Comparison of ENCODE assay signal across 8 cellular contexts in genomic region chr22:23838686-23839468, GRCh38. TPM values are rescaled to one million over a fixed set of nuclear protein-coding genes. Genes with fewer than 3 reads are reported as not detected.
DNase-seq lines count a peak whose midpoint lies in the region; ATAC-seq and TF ChIP-seq lines count a peak whose summit lies in the region.

Gene DERL3, minus strand, starts transcription at chr22:23839006. Its CDS starts 19 bp downstream, at chr22:23838987.

- TF ChIP-seq CTCF in GM12865 (IDR thresholded peaks at IDR 0.05; ENCODE audit: insufficient read depth, low read depth, low read length, missing control alignments) (no peak), psoas muscle (IDR thresholded peaks at IDR 0.05) (no peak), uterus (IDR thresholded peaks at IDR 0.05) (no peak)

- DNase-seq in GM12865 (ENCODE audit: low read depth) (peak; percentile 100), NCI-H146 (lab: John Stamatoyannopoulos, UW) (peak; percentile 97), T-helper 2 cell (peak; percentile 84 to 100 (median 94)), anterior cingulate cortex (lab: John Stamatoyannopoulos, UW) (peak; percentile 22 to 97 (median 92)), right cardiac atrium (peak; percentile 98 to 99 (median 99)), psoas muscle (peak; percentile 98), uterus (peak; percentile 89 to 92)

- H3K36me3 ChIP-seq in psoas muscle (ENCODE audit: insufficient read depth in 1 of 2, low read depth in 1 of 2) (peaks cover 0 to 8% of the 10 kb centered on the region in 2 donors), uterus (no peaks in the 10 kb centered on the region)

- ATAC-seq in HG02763 (IDR thresholded peaks at IDR 0.05; ENCODE audit: unreplicated experiment) (peak; percentile 88), right cardiac atrium (peak; percentile 85 to 91), psoas muscle (peak; percentile 73 to 82 (median 76))

- no peak for TF ChIP-seq POLR2A in uterus (IDR thresholded peaks at IDR 0.05)

- H3K4me1 ChIP-seq in right cardiac atrium (ENCODE audit: control insufficient read depth, insufficient read depth, low read length) (peaks cover 4% of the 10 kb centered on the region), psoas muscle (peaks cover 44% of the 10 kb centered on the region), uterus (peaks cover 0 to 15% of the 10 kb centered on the region in 2 donors)

- 2% methylated on average over 70 of the region's 70 CpGs for WGBS in right cardiac atrium
- 4 to 10% (median 4%) methylated on average over 63 to 70 of the region's 70 CpGs for WGBS in psoas muscle, 3 donors

- H3K4me3 ChIP-seq in GM12865 (ENCODE audit: low read depth, low read length), result peak within 1 kb of the TSS; percentile 53
- peak within 1 kb of the TSS; percentile 6 for H3K4me3 ChIP-seq in right cardiac atrium (ENCODE audit: low read length)
- H3K4me3 ChIP-seq in psoas muscle, result peak within 1 kb of the TSS; percentile 60
- peak within 1 kb of the TSS; percentile 15 to 33 for H3K4me3 ChIP-seq in uterus

- H3K27me3 ChIP-seq in right cardiac atrium (ENCODE audit: control insufficient read depth, insufficient read depth), result no peaks in the 10 kb centered on the region
- no peaks in the 10 kb centered on the region for H3K27me3 ChIP-seq in psoas muscle (ENCODE audit: insufficient read depth in 3 of 3, low read length in 2 of 3)
- H3K27me3 ChIP-seq in uterus, result no peaks in the 10 kb centered on the region

- H3K27ac ChIP-seq in right cardiac atrium (ENCODE audit: low read length) (no peak within 1 kb of the TSS), psoas muscle (peak within 1 kb of the TSS; percentile 80), uterus (no peak within 1 kb of the TSS)

- no peaks in the 10 kb centered on the region for H3K9me3 ChIP-seq in right cardiac atrium (ENCODE audit: control insufficient read depth, low read length)
- no peaks in the 10 kb centered on the region for H3K9me3 ChIP-seq in psoas muscle
- no peaks in the 10 kb centered on the region for H3K9me3 ChIP-seq in uterus

- intact Hi-C loops in right cardiac atrium (cut with DNase I), result no loop called here
- intact Hi-C loops in psoas muscle (cut with DNase I), result no loop called here
- intact Hi-C loops in uterus (cut with DNase I; ENCODE audit: low total_unique reads), result no loop called here

RNA-seq across cellular contexts. Expression of gene DERL3, which starts in this region (rescaled TPM):
- total RNA-seq in right cardiac atrium (10 to 100 TPM in 2 of 4 donors, 1 to 10 TPM in 2; 6.1 to 11.6 (median 9.2) TPM), psoas muscle (1 to 10 TPM in 2 of 4 donors, under 1 TPM in 2; 0.54 to 4.4 (median 1.1) TPM), uterus (1 to 10 TPM in 1 of 4 donors, under 1 TPM in 1, not detected in 2; 0.95 to 1.2 TPM)
- polyA plus RNA-seq in right cardiac atrium (5.0 TPM), psoas muscle (1 to 10 TPM in 1 of 3 donors, under 1 TPM in 2; 0.22 to 1.1 (median 0.92) TPM)

Comparison
In these comparisons a context has a peak if more than half of its experiments do, and no peak if none do; other contexts are left out.
1. H3K4me3 ChIP-seq: peak in every context shown above with its lines; median percentile 60 in psoas muscle; 53 in GM12865; 24 in uterus; 6 in right cardiac atrium.